26 cellular contexts compared by ENCODE assay signal in the genomic region with DNA sequence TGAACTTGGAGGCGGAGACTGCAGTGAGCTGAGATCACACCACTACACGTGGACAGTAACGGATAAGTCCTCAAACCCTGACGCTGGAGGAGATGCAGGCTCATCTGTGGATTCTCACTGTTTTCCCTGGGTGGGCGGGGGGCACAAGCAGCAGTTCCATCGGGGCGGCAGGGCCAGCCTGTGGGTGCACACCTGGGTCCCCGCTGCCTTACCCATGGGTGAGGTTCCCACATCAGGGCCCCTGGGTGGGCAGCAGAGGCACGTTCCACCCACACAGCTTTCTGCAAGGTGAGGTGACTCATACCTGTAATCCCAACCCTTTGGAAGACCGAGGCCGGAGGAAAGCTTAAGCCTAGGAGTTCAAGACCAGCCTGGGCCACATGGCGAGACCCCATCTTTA.
"Had no signal": no experiment of that assay in that cellular context is flagged by ENCODE, and none has a peak within 500 bp of the region (broad histone marks: within the 10 kb centered on the region; RNA-seq: fewer than 3 reads in every experiment).

No MANE protein-coding gene starts in this region.

- H3K4me3 ChIP-seq: left ventricle myocardium inferior, mucosa of descending colon, sigmoid colon, tibial nerve had no signal

- H3K4me1 ChIP-seq: left ventricle myocardium inferior, sigmoid colon, tibial nerve had no signal

- H3K27ac Mint-ChIP-seq: activated CD4-positive, alpha-beta memory T cell treated with anti-CD3 and anti-CD28 coated beads for 36 hours; activated naive CD4-positive, alpha-beta T cell treated with anti-CD3 and anti-CD28 coated beads for 36 hours; activated naive CD8-positive, alpha-beta T cell treated with anti-CD3 and anti-CD28 coated beads, Interleukin-2, amount 10 ng/mL, durations not matched to agents 7 days and 5 days; activated T-cell treated with anti-CD3 and anti-CD28 coated beads, Interleukin-2, amount 50 U/mL, for 72 hours; natural killer cell treated with Interleukin-12 subunit alpha and Interleukin-12 subunit beta and Interleukin-15 and Interleukin-18, amount 100 ng/mL, for 72 hours; stimulated activated naive B cell treated with anti-CD40 and anti-IgM and Interleukin-4, amounts not matched to agents 10 μg/mL and 1 μg/mL and 100 μg/mL, for 72 hours; T-helper 17 cell had no signal

- H3K27ac ChIP-seq: brain microvascular endothelial cell, epithelial cell of prostate, left ventricle myocardium inferior, sigmoid colon, tibial nerve, WERI-Rb-1 had no signal

- H3K9me3 ChIP-seq: mucosa of descending colon had no signal

- H3K36me3 ChIP-seq: brain microvascular endothelial cell, sigmoid colon, WERI-Rb-1 had no signal

- H3K4me3 Mint-ChIP-seq: activated CD4-positive, alpha-beta memory T cell treated with anti-CD3 and anti-CD28 coated beads for 36 hours; activated naive CD4-positive, alpha-beta T cell treated with anti-CD3 and anti-CD28 coated beads for 36 hours; activated naive CD8-positive, alpha-beta T cell treated with anti-CD3 and anti-CD28 coated beads, Interleukin-2, amount 10 ng/mL, durations not matched to agents 7 days and 5 days; activated T-cell treated with anti-CD3 and anti-CD28 coated beads, Interleukin-2, amount 50 U/mL, for 72 hours; natural killer cell treated with Interleukin-12 subunit alpha and Interleukin-12 subunit beta and Interleukin-15 and Interleukin-18, amount 100 ng/mL, for 72 hours; stimulated activated naive B cell treated with anti-CD40 and anti-IgM and Interleukin-4, amounts not matched to agents 10 μg/mL and 1 μg/mL and 100 μg/mL, for 72 hours; T-helper 17 cell had no signal

- H3K9me3 Mint-ChIP-seq: activated CD4-positive, alpha-beta memory T cell treated with anti-CD3 and anti-CD28 coated beads for 36 hours; activated naive CD8-positive, alpha-beta T cell treated with anti-CD3 and anti-CD28 coated beads, Interleukin-2, amount 10 ng/mL, durations not matched to agents 7 days and 5 days; natural killer cell treated with Interleukin-12 subunit alpha and Interleukin-12 subunit beta and Interleukin-15 and Interleukin-18, amount 100 ng/mL, for 72 hours had no signal

- ATAC-seq: activated CD4-positive, CD25-positive, alpha-beta regulatory T cell treated with anti-CD3 and anti-CD28 coated beads, Interleukin-2, amount 50 U/mL, for 24 hours; activated T-cell treated with anti-CD3 and anti-CD28 coated beads, Interleukin-2, amount 50 U/mL, for 72 hours; mucosa of descending colon; natural killer cell treated with Interleukin-12 subunit alpha and Interleukin-12 subunit beta and Interleukin-15 and Interleukin-18, amount 100 ng/mL, for 72 hours; stimulated activated naive B cell treated with anti-CD40 and anti-IgM and Interleukin-4, amounts not matched to agents 10 μg/mL and 1 μg/mL and 100 μg/mL, for 72 hours; T-helper 17 cell had no signal

- H3K36me3 Mint-ChIP-seq: activated naive CD8-positive, alpha-beta T cell treated with anti-CD3 and anti-CD28 coated beads, Interleukin-2, amount 10 ng/mL, durations not matched to agents 7 days and 5 days; stimulated activated naive B cell treated with anti-CD40 and anti-IgM and Interleukin-4, amounts not matched to agents 10 μg/mL and 1 μg/mL and 100 μg/mL, for 72 hours had no signal

- DNase-seq: activated CD4-positive, alpha-beta memory T cell treated with anti-CD3 and anti-CD28 coated beads for 36 hours; activated CD4-positive, alpha-beta T cell treated with anti-CD3 and anti-CD28 coated beads for 48 hours; activated effector memory CD4-positive, alpha-beta T cell treated with anti-CD3 and anti-CD28 coated beads, Interleukin-2, amount 50 U/mL, for 16 hours; activated naive CD4-positive, alpha-beta T cell treated with anti-CD3 and anti-CD28 coated beads for 36 hours; activated naive CD8-positive, alpha-beta T cell treated with anti-CD3 and anti-CD28 coated beads, Interleukin-2, amount 10 ng/mL, durations not matched to agents 7 days and 5 days; activated T-cell treated with anti-CD3 and anti-CD28 coated beads for 4 hours; activated T-cell treated with anti-CD3 and anti-CD28 coated beads, Interleukin-2, amount 50 U/mL, for 72 hours; brain microvascular endothelial cell; caudate nucleus; dermis blood vessel endothelial cell; effector CD8-positive, alpha-beta T cell; islet precursor cell; left ventricle myocardium inferior; mucosa of descending colon; posterior cingulate gyrus; sigmoid colon; small intestine; stimulated activated CD4-positive, alpha-beta T cell treated with anti-CD3 and anti-CD28 coated beads, Interleukin-2, amount 100 ng/mL, for 24 hours; stimulated activated naive B cell treated with anti-CD40 and anti-IgM and Interleukin-4, amounts not matched to agents 10 μg/mL and 1 μg/mL and 100 μg/mL, for 72 hours; T-helper 17 cell; T1000; WERI-Rb-1 had no signal

- H3K4me1 Mint-ChIP-seq: activated naive CD8-positive, alpha-beta T cell treated with anti-CD3 and anti-CD28 coated beads, Interleukin-2, amount 10 ng/mL, durations not matched to agents 7 days and 5 days had no signal

- H3K27me3 Mint-ChIP-seq: activated CD4-positive, alpha-beta memory T cell treated with anti-CD3 and anti-CD28 coated beads for 36 hours; T-helper 17 cell had no signal

- H3K27me3 ChIP-seq: brain microvascular endothelial cell, sigmoid colon, tibial nerve had no signal
